Comparison of ENCODE assay signal across 9 cellular contexts in the genomic region with DNA sequence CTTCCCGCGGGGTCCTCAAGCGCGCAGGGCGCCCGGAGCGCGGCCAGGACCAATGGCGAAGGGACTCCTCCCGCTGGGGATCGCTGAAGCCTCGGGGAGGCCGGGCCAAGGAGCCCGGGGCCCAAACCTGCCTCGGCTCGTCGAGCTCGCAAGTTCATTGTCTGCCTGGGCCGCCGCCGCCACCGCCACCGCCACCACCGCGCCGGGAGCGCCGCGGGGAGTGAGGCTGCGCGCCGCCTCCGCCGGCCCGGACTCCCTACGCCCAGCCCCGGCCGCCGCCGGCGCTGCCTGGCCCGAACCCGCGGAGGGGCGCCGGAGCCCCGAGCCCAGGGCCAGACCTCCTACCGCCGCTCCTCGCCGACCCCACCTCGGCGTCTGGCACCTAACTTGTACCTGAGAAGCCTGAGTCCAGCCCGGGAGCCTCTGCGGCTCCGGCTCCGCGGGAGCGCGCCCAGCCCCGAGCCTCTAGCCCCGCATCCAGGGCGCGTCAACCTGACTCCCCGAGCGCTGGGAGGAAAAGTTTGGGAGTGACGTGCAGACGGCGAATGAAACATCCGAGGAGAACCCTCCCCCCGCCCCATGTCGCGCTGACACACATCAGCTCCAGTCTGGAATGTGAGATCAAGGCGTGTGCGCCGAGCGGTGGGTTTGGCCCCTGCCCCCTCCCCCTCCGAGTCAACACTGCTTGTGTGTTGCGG. TPM values are rescaled to one million over a fixed set of nuclear protein-coding genes. Genes with fewer than 3 reads are reported as not detected.
DNase-seq lines count a peak whose midpoint lies in the region; ATAC-seq, FAIRE-seq and TF ChIP-seq lines count a peak whose summit lies in the region.
"Had no signal": no experiment of that assay in that cellular context is flagged by ENCODE, and none has a peak within 500 bp of the region (broad histone marks: within the 10 kb centered on the region; RNA-seq: fewer than 3 reads in every experiment).

TSS of gene CHST15 (minus strand) at position 523 of the 698 bp plus-strand sequence. CDS start 47,386 bp downstream, outside the sequence.

- H3K36me3 Mint-ChIP-seq in endodermal cell (ENCODE audit: low read depth): no peaks in the 10 kb centered on the region

- H3K9me3 ChIP-seq in endodermal cell (ENCODE audit: control insufficient read depth, low read length) (peaks cover 7% of the 10 kb centered on the region), thymus (ENCODE audit: control insufficient read depth) (no peaks in the 10 kb centered on the region)

- WGBS in endodermal cell (ENCODE audit: insufficient coverage in 1 of 2, insufficient read length in 1 of 2), 2 experiments: 0% methylated on average over 18 to 79 of the region's 79 CpGs
- 1% methylated on average over 79 of the region's 79 CpGs for WGBS in thymus

- TF ChIP-seq CTCF in AG10803 (conservative IDR thresholded peaks at IDR 0.05; ENCODE audit: low read length) (no peak), endodermal cell (conservative IDR thresholded peaks at IDR 0.05) (no peak)

- H3K27me3 Mint-ChIP-seq in endodermal cell (ENCODE audit: insufficient read depth): peaks cover 42% of the 10 kb centered on the region

- H3K27ac ChIP-seq in endodermal cell (ENCODE audit: low read depth, low read length) (peak within 1 kb of the TSS; percentile 70), thymus (ENCODE audit: low read depth) (peak within 1 kb of the TSS; percentile 88)

- H3K36me3 ChIP-seq in endodermal cell (ENCODE audit: control insufficient read depth, insufficient read depth, low read length) (no peaks in the 10 kb centered on the region), thymus (ENCODE audit: control insufficient read depth, insufficient read depth) (no peaks in the 10 kb centered on the region)

- H3K27me3 ChIP-seq in endodermal cell (ENCODE audit: control insufficient read depth, insufficient read depth, low read length, poor library complexity, severe bottlenecking) (peaks cover 7% of the 10 kb centered on the region), thymus (ENCODE audit: control insufficient read depth, insufficient read depth) (peaks cover 69% of the 10 kb centered on the region)

- H3K4me1 Mint-ChIP-seq in endodermal cell: peaks cover 13% of the 10 kb centered on the region

- H3K4me3 ChIP-seq in AG10803 (ENCODE audit: low read length) (peak within 1 kb of the TSS; percentile 31), endodermal cell (ENCODE audit: low read length) (peak within 1 kb of the TSS; percentile 80), thymus (ENCODE audit: low read length) (peak within 1 kb of the TSS; percentile 48)
- H3K4me3 ChIP-seq: K562 had no signal

- peak within 1 kb of the TSS; percentile 73 for H3K9ac ChIP-seq in endodermal cell (ENCODE audit: extremely low read depth, low read length, poor library complexity, severe bottlenecking)

- H3K4me1 ChIP-seq in endodermal cell (ENCODE audit: control insufficient read depth, insufficient read depth, low read length) (no peaks in the 10 kb centered on the region), thymus (ENCODE audit: control insufficient read depth, insufficient read depth, low read length) (peaks cover 2% of the 10 kb centered on the region)

- no peak for FAIRE-seq in RCC 7860 (lab: Jason Lieb, UNC)
- FAIRE-seq: K562 had no signal

- H3K4me3 Mint-ChIP-seq in endodermal cell: peak within 1 kb of the TSS; percentile 69

- H3K9me3 Mint-ChIP-seq in endodermal cell: peaks cover 7% of the 10 kb centered on the region

- H3K27ac Mint-ChIP-seq in endodermal cell: peak within 1 kb of the TSS; percentile 48

- peak; percentile 30 for ATAC-seq in GM19351 (IDR thresholded peaks at IDR 0.05; ENCODE audit: unreplicated experiment)
- no peak for ATAC-seq in GM21619 (IDR thresholded peaks at IDR 0.05; ENCODE audit: unreplicated experiment)
- ATAC-seq: K562 had no signal

- DNase-seq in AG10803 (ENCODE audit: low read depth): peak; percentile 4
- DNase-seq in RCC 7860 (ENCODE audit: low spot score): peak; percentile 70
- DNase-seq in endodermal cell: peak; percentile 95
- no peak for DNase-seq in mesenteric fat pad (ENCODE audit: low spot score)
- no peak for DNase-seq in stimulated activated CD4-positive, alpha-beta T cell treated with anti-CD3 and anti-CD28 coated beads, Interleukin-4, amount 100 ng/mL, for 24 hours

RNA-seq across cellular contexts. Expression of gene CHST15, which starts in this region (rescaled TPM):
- 10 to 100 TPM in 1 of 2 donors, 1 to 10 TPM in 1; 7.5 to 14.9 TPM for total RNA-seq in endodermal cell
- polyA plus RNA-seq in endodermal cell (2013, experiment 1 of 2): 8.9 TPM
- 10.0 TPM for polyA plus RNA-seq in endodermal cell (2013, experiment 2 of 2)
- 53.1 TPM for total RNA-seq in mesenteric fat pad
- 7.7 TPM for polyA plus RNA-seq in thymus

Comparison
In these comparisons a context has a peak if more than half of its experiments do, and no peak if none do; other contexts are left out.
1. DNase-seq: peak in AG10803 (single experiment), RCC 7860 (single experiment) and endodermal cell (single experiment); none in mesenteric fat pad (single experiment) and stimulated activated CD4-positive, alpha-beta T cell treated with anti-CD3 and anti-CD28 coated beads, Interleukin-4, amount 100 ng/mL, for 24 hours (single experiment).
2. Peak in every context shown above with its lines, with median percentiles within 50 percentile points of each other: H3K4me3 ChIP-seq.